ENCODE assay signal across 1 cellular context in genomic region chr15:75460646-75461045, GRCh38.
A peak's percentile ranks its signal among the peaks of the same experiment; 100 is the strongest.
TF ChIP-seq lines count a peak whose summit lies in the region.

No MANE protein-coding gene starts in this region.

TF ChIP-seq in HepG2, 621 proteins besides CTCF, POLR2A, EP300 and RAD21:
- TF ChIP-seq ZFX (CRISPR knock-in tag; IDR thresholded peaks at IDR 0.05; ENCODE audit: low read depth) (peak; percentile 38; the same call in 1 of the 2 replicates), PATZ1 (CRISPR knock-in tag; IDR thresholded peaks at IDR 0.05) (0 out of 2 replicates have a peak, but pooled peaks have one; percentile 34), KDM6A (CRISPR knock-in tag; IDR thresholded peaks at IDR 0.05; ENCODE audit: low read depth) (peak; percentile 42; the same call in 1 of the 2 replicates), ZNF3 (CRISPR knock-in tag; IDR thresholded peaks at IDR 0.05) (peak; percentile 99), HDAC2 (CRISPR knock-in tag; IDR thresholded peaks at IDR 0.05) (0 out of 2 replicates have a peak, but pooled peaks have one; percentile 22), ZFY (CRISPR knock-in tag; IDR thresholded peaks at IDR 0.05) (peak; percentile 53), SMYD3 (CRISPR knock-in tag; IDR thresholded peaks at IDR 0.05) (no peak), ZNF615 (CRISPR knock-in tag; IDR thresholded peaks at IDR 0.05; ENCODE audit: borderline replicate concordance) (no peak), ZKSCAN5 (CRISPR knock-in tag; IDR thresholded peaks at IDR 0.05) (0 out of 2 replicates have a peak, but pooled peaks have one; percentile 30), DNMT3B (CRISPR knock-in tag; conservative IDR thresholded peaks at IDR 0.05) (no peak), REPIN1 (CRISPR knock-in tag; IDR thresholded peaks at IDR 0.05; ENCODE audit: borderline replicate concordance, low read depth) (0 out of 2 replicates have a peak, but pooled peaks have one; percentile 41), SATB2 (CRISPR knock-in tag; IDR thresholded peaks at IDR 0.05) (no peak), ZSCAN5A (CRISPR knock-in tag; IDR thresholded peaks at IDR 0.05; ENCODE audit: borderline replicate concordance) (0 out of 2 replicates have a peak, but pooled peaks have one; percentile 15), SMC3 (IDR thresholded peaks at IDR 0.05; ENCODE audit: low read length) (0 out of 2 replicates have a peak, but pooled peaks have one; percentile 13), ZSCAN25 (CRISPR knock-in tag; IDR thresholded peaks at IDR 0.05) (no peak), GFI1 (CRISPR knock-in tag; IDR thresholded peaks at IDR 0.05; ENCODE audit: borderline replicate concordance) (no peak), ZNF629 (CRISPR knock-in tag; conservative IDR thresholded peaks at IDR 0.05) (peak; percentile 97), SOX6 (IDR thresholded peaks at IDR 0.05) (no peak), SOX6 (CRISPR knock-in tag; IDR thresholded peaks at IDR 0.05) (0 out of 2 replicates have a peak, but pooled peaks have one; percentile 31), ZNF644 (CRISPR knock-in tag; IDR thresholded peaks at IDR 0.05; ENCODE audit: low read depth) (0 out of 2 replicates have a peak, but pooled peaks have one; percentile 21), ZNF501 (CRISPR knock-in tag; IDR thresholded peaks at IDR 0.05) (peak; percentile 32; the same call in 1 of the 2 replicates), ZNF263 (CRISPR knock-in tag; IDR thresholded peaks at IDR 0.05) (0 out of 2 replicates have a peak, but pooled peaks have one; percentile 20), HNF4G (IDR thresholded peaks at IDR 0.05; ENCODE audit: borderline replicate concordance, low read depth, low read length) (peak; percentile 78; the same call in 1 of the 2 replicates), HNF4G (CRISPR knock-in tag; IDR thresholded peaks at IDR 0.05; ENCODE audit: borderline replicate concordance, low read depth) (no peak), KLF12 (CRISPR knock-in tag; IDR thresholded peaks at IDR 0.05; ENCODE audit: borderline replicate concordance) (0 out of 2 replicates have a peak, but pooled peaks have one; percentile 32), SNAI1 (CRISPR knock-in tag; IDR thresholded peaks at IDR 0.05; ENCODE audit: borderline replicate concordance) (no peak), XBP1 (CRISPR knock-in tag; IDR thresholded peaks at IDR 0.05) (no peak), CEBPG (CRISPR knock-in tag; IDR thresholded peaks at IDR 0.05) (peak; percentile 35), CREM (IDR thresholded peaks at IDR 0.05) (0 out of 2 replicates have a peak, but pooled peaks have one; percentile 13), CREM (CRISPR knock-in tag; IDR thresholded peaks at IDR 0.05) (no peak), ZMYM3 (CRISPR knock-in tag; IDR thresholded peaks at IDR 0.05) (peak; percentile 88), MXD3 (CRISPR knock-in tag; IDR thresholded peaks at IDR 0.05) (no peak), GATAD2A (CRISPR knock-in tag; IDR thresholded peaks at IDR 0.05) (peak; percentile 48; the same call in 1 of the 2 replicates), MIER3 (CRISPR knock-in tag; IDR thresholded peaks at IDR 0.05; ENCODE audit: borderline replicate concordance) (0 out of 2 replicates have a peak, but pooled peaks have one; percentile 21), ZNF564 (CRISPR knock-in tag; IDR thresholded peaks at IDR 0.05) (peak; percentile 56; the same call in 1 of the 2 replicates), STAG1 (CRISPR knock-in tag; IDR thresholded peaks at IDR 0.05) (0 out of 2 replicates have a peak, but pooled peaks have one; percentile 7), ETS1 (CRISPR knock-in tag; IDR thresholded peaks at IDR 0.05) (no peak), RBM39 (IDR thresholded peaks at IDR 0.05; ENCODE audit: low read depth, low read length, poor library complexity, severe bottlenecking) (no peak), HNF4A (CRISPR knock-in tag; IDR thresholded peaks at IDR 0.05) (peak; percentile 89), U2AF2 (IDR thresholded peaks at IDR 0.05; ENCODE audit: low read depth, low read length) (no peak), TOE1 (CRISPR knock-in tag; IDR thresholded peaks at IDR 0.05) (no peak), ZNF557 (CRISPR knock-in tag; IDR thresholded peaks at IDR 0.05) (no peak), KDM1A (CRISPR knock-in tag; IDR thresholded peaks at IDR 0.05) (peak; percentile 76), FOXJ3 (CRISPR knock-in tag; IDR thresholded peaks at IDR 0.05; ENCODE audit: borderline replicate concordance) (peak; percentile 44; the same call in 1 of the 2 replicates), ZMYM4 (CRISPR knock-in tag; IDR thresholded peaks at IDR 0.05) (0 out of 2 replicates have a peak, but pooled peaks have one; percentile 21), PAXIP1 (CRISPR knock-in tag; conservative IDR thresholded peaks at IDR 0.05) (peak; percentile 49), ARID5B (CRISPR knock-in tag; IDR thresholded peaks at IDR 0.05) (peak; percentile 41; the same call in 1 of the 2 replicates), MBD4 (IDR thresholded peaks at IDR 0.05; ENCODE audit: borderline replicate concordance, low read length) (no peak)
